15 cellular contexts compared by ENCODE assay signal in the genomic region with DNA sequence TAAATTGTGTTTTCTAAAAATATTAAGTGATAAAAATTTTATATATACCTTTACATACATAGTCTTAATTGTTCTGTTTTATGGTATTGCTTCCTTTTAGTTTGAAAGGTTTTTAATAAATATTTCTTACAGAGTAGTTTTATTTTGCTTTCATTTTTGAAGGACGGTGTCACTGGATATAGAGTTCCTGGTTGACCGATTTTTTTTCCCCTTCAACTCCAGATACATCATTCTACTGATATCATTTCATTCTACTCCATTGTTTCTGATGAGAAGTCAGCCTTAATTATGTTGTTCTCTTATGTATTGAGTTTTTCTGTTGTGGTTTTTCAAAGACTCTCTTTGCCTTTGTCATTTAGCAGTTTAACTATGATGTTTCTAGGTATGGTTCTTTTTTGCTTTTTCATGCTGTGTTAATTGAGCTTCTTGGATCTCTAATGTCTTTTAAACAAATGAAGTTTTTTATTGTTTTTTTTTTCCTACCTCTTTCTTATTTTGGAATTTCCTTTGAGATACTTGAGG. TPM values are rescaled to one million over a fixed set of nuclear protein-coding genes. Genes with fewer than 3 reads are reported as not detected.
DNase-seq lines count a peak whose midpoint lies in the region; ATAC-seq and TF ChIP-seq lines count a peak whose summit lies in the region.
"Had no signal": no experiment of that assay in that cellular context is flagged by ENCODE, and none has a peak within 500 bp of the region (broad histone marks: within the 10 kb centered on the region; RNA-seq: fewer than 3 reads in every experiment).

No MANE protein-coding gene starts in this region.

- H3K9ac ChIP-seq in Loucy (ENCODE audit: low read depth, low read length, poor library complexity, severe bottlenecking): no peak overlapping the region

- no peak overlapping the region for H2AFZ ChIP-seq in Loucy (ENCODE audit: low read length)

- H3K9me3 ChIP-seq in Loucy (ENCODE audit: insufficient read depth, low read depth, low read length): no peaks in the 10 kb centered on the region
- H3K9me3 ChIP-seq: breast epithelium, esophagus muscularis mucosa, sigmoid colon had no signal

- no peak for TF ChIP-seq CTCF in Loucy (conservative IDR thresholded peaks at IDR 0.05; ENCODE audit: low read length)
- no peak for TF ChIP-seq CTCF in chondrocyte (IDR thresholded peaks at IDR 0.05)

- DNase-seq in EL (peak; percentile 4), chondrocyte (ENCODE audit: low spot score) (no peak), RKO (ENCODE audit: low spot score) (no peak), CD1c-positive myeloid dendritic cell (ENCODE audit: extremely low spot score) (no peak)
- peak in 3 of 10 donors; percentile 17 to 42 (median 40) for DNase-seq in naive thymus-derived CD8-positive, alpha-beta T cell
- DNase-seq: Kasumi-1, NCI-H2171, PC-3, sigmoid colon, trophoblast cell had no signal

- peaks cover 43% of the 10 kb centered on the region for H4K20me1 ChIP-seq in Loucy (ENCODE audit: insufficient read depth, low read length, poor library complexity, severe bottlenecking)

- H3K36me3 Mint-ChIP-seq in chondrocyte (ENCODE audit: low read depth): peaks cover 7% of the 10 kb centered on the region
- H3K36me3 Mint-ChIP-seq in naive thymus-derived CD8-positive, alpha-beta T cell: peaks cover 2 to 53% (median 11%) of the 10 kb centered on the region in 3 donors

- H3K9me3 Mint-ChIP-seq in chondrocyte (ENCODE audit: low read depth): no peaks in the 10 kb centered on the region
- no peaks in the 10 kb centered on the region for H3K9me3 Mint-ChIP-seq in naive thymus-derived CD8-positive, alpha-beta T cell

- POLR2A ChIA-PET in naive thymus-derived CD8-positive, alpha-beta T cell (lab: Charles Lee): interaction anchor here (0.6 kb wide), 1 partner anchor 837 kb away, joined by 3 read pairs; no protein-coding TSS in a partner anchor

- H3K4me1 ChIP-seq in Loucy (ENCODE audit: insufficient read depth, low read length, poor library complexity, severe bottlenecking): no peaks in the 10 kb centered on the region
- H3K4me1 ChIP-seq: breast epithelium had no signal

- H3K4me3 Mint-ChIP-seq in chondrocyte (ENCODE audit: unreplicated experiment): no peak overlapping the region
- H3K4me3 Mint-ChIP-seq in naive thymus-derived CD8-positive, alpha-beta T cell: peak overlapping the region in 5 of 10 donors; percentile 3 to 39 (median 24)

- peak overlapping the region; percentile 60 for H3K27ac Mint-ChIP-seq in chondrocyte (ENCODE audit: unreplicated experiment)
- peak overlapping the region in 4 of 10 donors; percentile 11 to 77 (median 40) for H3K27ac Mint-ChIP-seq in naive thymus-derived CD8-positive, alpha-beta T cell

- H3K9me2 ChIP-seq in Loucy (replicated peaks; ENCODE audit: low read depth, low read length): no peaks in the 10 kb centered on the region

- peaks cover 69% of the 10 kb centered on the region for H3K79me2 ChIP-seq in Loucy (ENCODE audit: insufficient read depth, low read length)

- no peak overlapping the region for H3K4me3 ChIP-seq in Loucy (ENCODE audit: low read length, poor library complexity, severe bottlenecking)
- H3K4me3 ChIP-seq: breast epithelium, sigmoid colon had no signal

- peak overlapping the region; percentile 13 for H3K4me2 ChIP-seq in Loucy (ENCODE audit: low read depth, low read length, poor library complexity, severe bottlenecking)

- peaks cover 29% of the 10 kb centered on the region for H3K4me1 Mint-ChIP-seq in chondrocyte (ENCODE audit: low read depth)
- H3K4me1 Mint-ChIP-seq in naive thymus-derived CD8-positive, alpha-beta T cell: peaks cover 10 to 24% (median 17%) of the 10 kb centered on the region in 4 donors

- H3K36me3 ChIP-seq in Loucy (ENCODE audit: insufficient read depth, low read length): peaks cover 61% of the 10 kb centered on the region
- H3K36me3 ChIP-seq: breast epithelium had no signal

- peak; percentile 71 to 73 for ATAC-seq in naive thymus-derived CD8-positive, alpha-beta T cell
- no peak for ATAC-seq in GM21723 (IDR thresholded peaks at IDR 0.05; ENCODE audit: unreplicated experiment)
- ATAC-seq in SK-N-SH treated with all-trans-retinoic acid at 6 μM for 48 hours: no peak
- ATAC-seq: PC-3 had no signal

- no peaks in the 10 kb centered on the region for H3F3A ChIP-seq in Loucy (ENCODE audit: low read depth)

- H3K27me3 ChIP-seq in Loucy (ENCODE audit: insufficient read depth, low read length, poor library complexity, severe bottlenecking): no peaks in the 10 kb centered on the region
- H3K27me3 ChIP-seq: breast epithelium, esophagus muscularis mucosa, sigmoid colon had no signal

- H3K27me3 Mint-ChIP-seq in chondrocyte (ENCODE audit: low read depth): no peaks in the 10 kb centered on the region
- H3K27me3 Mint-ChIP-seq in naive thymus-derived CD8-positive, alpha-beta T cell: no peaks in the 10 kb centered on the region

TF ChIP-seq in SK-N-SH treated with all-trans-retinoic acid at 6 μM for 48 hours, 23 proteins besides CTCF, POLR2A, EP300 and RAD21:
- TF ChIP-seq, protein P1, sequence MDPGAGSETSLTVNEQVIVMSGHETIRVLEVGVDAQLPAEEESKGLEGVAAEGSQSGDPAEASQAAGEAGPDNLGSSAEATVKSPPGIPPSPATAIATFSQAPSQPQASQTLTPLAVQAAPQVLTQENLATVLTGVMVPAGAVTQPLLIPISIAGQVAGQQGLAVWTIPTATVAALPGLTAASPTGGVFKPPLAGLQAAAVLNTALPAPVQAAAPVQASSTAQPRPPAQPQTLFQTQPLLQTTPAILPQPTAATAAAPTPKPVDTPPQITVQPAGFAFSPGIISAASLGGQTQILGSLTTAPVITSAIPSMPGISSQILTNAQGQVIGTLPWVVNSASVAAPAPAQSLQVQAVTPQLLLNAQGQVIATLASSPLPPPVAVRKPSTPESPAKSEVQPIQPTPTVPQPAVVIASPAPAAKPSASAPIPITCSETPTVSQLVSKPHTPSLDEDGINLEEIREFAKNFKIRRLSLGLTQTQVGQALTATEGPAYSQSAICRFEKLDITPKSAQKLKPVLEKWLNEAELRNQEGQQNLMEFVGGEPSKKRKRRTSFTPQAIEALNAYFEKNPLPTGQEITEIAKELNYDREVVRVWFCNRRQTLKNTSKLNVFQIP (CRISPR knock-in tag; IDR thresholded peaks at IDR 0.05; ENCODE audit: borderline replicate concordance, low read depth): no peak
- TF ChIP-seq ZC3H10 (CRISPR knock-in tag; IDR thresholded peaks at IDR 0.05) (no peak), ZNF70 (CRISPR knock-in tag; IDR thresholded peaks at IDR 0.05) (no peak), GLIS3 (CRISPR knock-in tag; IDR thresholded peaks at IDR 0.05) (no peak)
- TF ChIP-seq, protein P2, sequence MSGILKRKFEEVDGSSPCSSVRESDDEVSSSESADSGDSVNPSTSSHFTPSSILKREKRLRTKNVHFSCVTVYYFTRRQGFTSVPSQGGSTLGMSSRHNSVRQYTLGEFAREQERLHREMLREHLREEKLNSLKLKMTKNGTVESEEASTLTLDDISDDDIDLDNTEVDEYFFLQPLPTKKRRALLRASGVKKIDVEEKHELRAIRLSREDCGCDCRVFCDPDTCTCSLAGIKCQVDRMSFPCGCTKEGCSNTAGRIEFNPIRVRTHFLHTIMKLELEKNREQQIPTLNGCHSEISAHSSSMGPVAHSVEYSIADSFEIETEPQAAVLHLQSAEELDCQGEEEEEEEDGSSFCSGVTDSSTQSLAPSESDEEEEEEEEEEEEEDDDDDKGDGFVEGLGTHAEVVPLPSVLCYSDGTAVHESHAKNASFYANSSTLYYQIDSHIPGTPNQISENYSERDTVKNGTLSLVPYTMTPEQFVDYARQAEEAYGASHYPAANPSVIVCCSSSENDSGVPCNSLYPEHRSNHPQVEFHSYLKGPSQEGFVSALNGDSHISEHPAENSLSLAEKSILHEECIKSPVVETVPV (CRISPR knock-in tag; IDR thresholded peaks at IDR 0.05): no peak
- TF ChIP-seq, protein P3, sequence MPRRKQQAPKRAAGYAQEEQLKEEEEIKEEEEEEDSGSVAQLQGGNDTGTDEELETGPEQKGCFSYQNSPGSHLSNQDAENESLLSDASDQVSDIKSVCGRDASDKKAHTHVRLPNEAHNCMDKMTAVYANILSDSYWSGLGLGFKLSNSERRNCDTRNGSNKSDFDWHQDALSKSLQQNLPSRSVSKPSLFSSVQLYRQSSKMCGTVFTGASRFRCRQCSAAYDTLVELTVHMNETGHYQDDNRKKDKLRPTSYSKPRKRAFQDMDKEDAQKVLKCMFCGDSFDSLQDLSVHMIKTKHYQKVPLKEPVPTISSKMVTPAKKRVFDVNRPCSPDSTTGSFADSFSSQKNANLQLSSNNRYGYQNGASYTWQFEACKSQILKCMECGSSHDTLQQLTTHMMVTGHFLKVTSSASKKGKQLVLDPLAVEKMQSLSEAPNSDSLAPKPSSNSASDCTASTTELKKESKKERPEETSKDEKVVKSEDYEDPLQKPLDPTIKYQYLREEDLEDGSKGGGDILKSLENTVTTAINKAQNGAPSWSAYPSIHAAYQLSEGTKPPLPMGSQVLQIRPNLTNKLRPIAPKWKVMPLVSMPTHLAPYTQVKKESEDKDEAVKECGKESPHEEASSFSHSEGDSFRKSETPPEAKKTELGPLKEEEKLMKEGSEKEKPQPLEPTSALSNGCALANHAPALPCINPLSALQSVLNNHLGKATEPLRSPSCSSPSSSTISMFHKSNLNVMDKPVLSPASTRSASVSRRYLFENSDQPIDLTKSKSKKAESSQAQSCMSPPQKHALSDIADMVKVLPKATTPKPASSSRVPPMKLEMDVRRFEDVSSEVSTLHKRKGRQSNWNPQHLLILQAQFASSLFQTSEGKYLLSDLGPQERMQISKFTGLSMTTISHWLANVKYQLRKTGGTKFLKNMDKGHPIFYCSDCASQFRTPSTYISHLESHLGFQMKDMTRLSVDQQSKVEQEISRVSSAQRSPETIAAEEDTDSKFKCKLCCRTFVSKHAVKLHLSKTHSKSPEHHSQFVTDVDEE (CRISPR knock-in tag; IDR thresholded peaks at IDR 0.05): no peak
- TF ChIP-seq, protein P4, sequence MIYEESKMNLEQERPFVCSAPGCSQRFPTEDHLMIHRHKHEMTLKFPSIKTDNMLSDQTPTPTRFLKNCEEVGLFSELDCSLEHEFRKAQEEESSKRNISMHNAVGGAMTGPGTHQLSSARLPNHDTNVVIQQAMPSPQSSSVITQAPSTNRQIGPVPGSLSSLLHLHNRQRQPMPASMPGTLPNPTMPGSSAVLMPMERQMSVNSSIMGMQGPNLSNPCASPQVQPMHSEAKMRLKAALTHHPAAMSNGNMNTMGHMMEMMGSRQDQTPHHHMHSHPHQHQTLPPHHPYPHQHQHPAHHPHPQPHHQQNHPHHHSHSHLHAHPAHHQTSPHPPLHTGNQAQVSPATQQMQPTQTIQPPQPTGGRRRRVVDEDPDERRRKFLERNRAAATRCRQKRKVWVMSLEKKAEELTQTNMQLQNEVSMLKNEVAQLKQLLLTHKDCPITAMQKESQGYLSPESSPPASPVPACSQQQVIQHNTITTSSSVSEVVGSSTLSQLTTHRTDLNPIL (CRISPR knock-in tag; IDR thresholded peaks at IDR 0.05; ENCODE audit: low read depth): no peak

RNA-seq across cellular contexts. Expression of a gene that starts 30.4 kb away (rescaled TPM):
- 44.1 to 63.3 TPM (median 45.3 TPM) in 3 replicates for total RNA-seq in chondrocyte
- 10 to 100 TPM; 69.2 to 79.9 TPM for total RNA-seq in naive thymus-derived CD8-positive, alpha-beta T cell
- 10 to 100 TPM; 24.3 to 35.8 (median 27.4) TPM for polyA plus RNA-seq in naive thymus-derived CD8-positive, alpha-beta T cell

RNA-seq across cellular contexts. Expression of a gene that starts 30.7 kb away (rescaled TPM):
- total RNA-seq in chondrocyte: 22.2 to 32.2 TPM (median 23.0 TPM) in 3 replicates
- 10 to 100 TPM; 19.9 to 23.9 TPM for total RNA-seq in naive thymus-derived CD8-positive, alpha-beta T cell
- 10 to 100 TPM; 14.3 to 16.0 (median 15.4) TPM for polyA plus RNA-seq in naive thymus-derived CD8-positive, alpha-beta T cell

Comparison
In these comparisons a context has a peak if more than half of its experiments do, and no peak if none do; other contexts are left out.
1. ATAC-seq: peak in naive thymus-derived CD8-positive, alpha-beta T cell (2 of 2); none in GM21723 (single experiment) and SK-N-SH treated with all-trans-retinoic acid at 6 μM for 48 hours (single experiment).